Comparison of ENCODE assay signal across 10 cellular contexts in the genomic region with DNA sequence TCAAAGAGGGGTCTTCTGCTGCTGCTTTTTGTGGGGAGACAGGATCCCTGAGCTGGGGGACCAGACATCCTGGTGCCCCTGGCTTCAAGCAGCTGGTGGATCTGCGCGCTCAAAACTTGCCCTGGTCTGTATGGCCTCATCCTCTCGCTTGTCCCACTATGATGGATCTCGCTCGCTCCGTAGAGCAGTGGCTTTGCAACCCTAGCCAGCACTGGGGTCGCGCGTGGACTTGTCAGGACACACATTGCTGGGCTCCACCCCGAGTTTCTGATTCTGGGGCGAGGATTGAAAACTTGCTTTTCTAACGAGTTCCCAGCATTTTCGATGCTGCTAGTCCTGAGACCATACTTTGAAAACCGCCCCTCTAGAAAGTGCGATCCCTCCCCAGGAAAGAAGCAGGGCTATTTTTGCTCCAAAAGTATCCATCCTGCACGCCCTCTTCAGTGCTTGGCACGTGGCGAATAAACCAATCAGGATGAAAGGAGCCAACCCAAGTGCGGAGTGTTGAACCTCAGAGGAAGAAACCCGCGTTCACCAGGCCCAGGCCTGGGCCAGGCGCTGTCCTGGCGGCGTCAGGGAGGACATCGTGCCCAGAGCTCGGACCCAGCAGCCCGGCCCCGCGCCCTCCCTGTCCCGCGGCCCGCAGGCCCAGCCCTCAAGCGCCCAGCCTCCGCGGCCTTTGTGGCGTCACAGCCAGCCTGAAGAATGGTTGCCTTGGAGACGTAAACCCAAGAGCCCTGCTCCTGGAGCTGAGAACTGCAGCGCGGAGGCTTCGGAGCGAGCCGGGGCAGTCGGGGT. TPM values are rescaled to one million over a fixed set of nuclear protein-coding genes. Genes with fewer than 3 reads are reported as not detected.
A peak's percentile ranks its signal among the peaks of the same experiment; 100 is the strongest.
DNase-seq lines count a peak whose midpoint lies in the region; ATAC-seq, FAIRE-seq and TF ChIP-seq lines count a peak whose summit lies in the region.
"Had no signal": no experiment of that assay in that cellular context is flagged by ENCODE, and none has a peak within 500 bp of the region (broad histone marks: within the 10 kb centered on the region; RNA-seq: fewer than 3 reads in every experiment).

TSS of gene CFAP100 (plus strand) at position 731 of the 798 bp plus-strand sequence. CDS start 1,092 bp downstream, outside the sequence.

- peaks cover 9 to 37% (median 31%) of the 10 kb centered on the region in 4 experiments for H3K27me3 ChIP-seq in H1 (replicated peaks in 1 of 4; ENCODE audit: control insufficient read depth in 3 of 4, extremely low read depth in 1 of 4, insufficient read depth in 3 of 4, low read length in 3 of 4)
- H3K27me3 ChIP-seq in lung (ENCODE audit: control insufficient read depth, insufficient read depth), result no peaks in the 10 kb centered on the region
- H3K27me3 ChIP-seq in thoracic aorta (replicated peaks; ENCODE audit: insufficient read depth), result no peaks in the 10 kb centered on the region

- H3K9me3 ChIP-seq in H1 (ENCODE audit: insufficient read depth in 2 of 2, low read depth in 1 of 2, low read length in 1 of 2) (no peaks in the 10 kb centered on the region), lung (ENCODE audit: control insufficient read depth in 2 of 2, insufficient read depth in 1 of 2, low read length in 1 of 2) (no peaks in the 10 kb centered on the region), thoracic aorta (no peaks in the 10 kb centered on the region)

- peak within 1 kb of the TSS; percentile 5 to 58 (median 30); a peak in 6 of 8 replicates for H3K4me3 ChIP-seq in H1 (ENCODE audit: extremely low read depth in 1 of 4, insufficient read depth in 2 of 4, low read depth in 3 of 4, low read length in 4 of 4)
- no peak within 1 kb of the TSS for H3K4me3 ChIP-seq in lung
- peak within 1 kb of the TSS; percentile 69 for H3K4me3 ChIP-seq in thoracic aorta

- no peaks in the 10 kb centered on the region for H3K79me2 ChIP-seq in H1 (ENCODE audit: control insufficient read depth in 1 of 2, insufficient read depth in 2 of 2, low read length in 2 of 2)

- peak within 1 kb of the TSS; percentile 38 for H3K18ac ChIP-seq in H1 (ENCODE audit: extremely low read depth, low read length)

- H2BK120ac ChIP-seq in H1 (replicated peaks; ENCODE audit: low read depth, low read length), result peak within 1 kb of the TSS; percentile 47

- peak within 1 kb of the TSS; percentile 57; the same call in 1 of the 2 replicates for H2AFZ ChIP-seq in H1 (ENCODE audit: low read length)

- no peaks in the 10 kb centered on the region for H3K79me1 ChIP-seq in H1 (ENCODE audit: low read depth, low read length)

- H2BK5ac ChIP-seq in H1 (ENCODE audit: low read depth, low read length), result no peak within 1 kb of the TSS

- peak within 1 kb of the TSS; percentile 88; the same call in 1 of the 2 replicates for H4K8ac ChIP-seq in H1 (ENCODE audit: extremely low read depth, insufficient read depth, low read length)

- H4K20me1 ChIP-seq in H1 (replicated peaks in 1 of 2; ENCODE audit: control insufficient read depth in 1 of 2, insufficient read depth in 2 of 2, low read length in 2 of 2), result no peaks in the 10 kb centered on the region

- H2AK5ac ChIP-seq in H1 (ENCODE audit: low read depth, low read length), result 0 out of 2 replicates have a peak within 1 kb of the TSS, but pooled peaks have one; percentile 69

- peak; percentile 57 to 79 (median 60) for DNase-seq in NCI-H1417 (lab: John Stamatoyannopoulos, UW)
- DNase-seq in NCI-H1417 treated with DMSO at 0.1 percent for 48 hours (lab: John Stamatoyannopoulos, UW), result no peak
- peak; percentile 36 to 85 for DNase-seq in H1 (ENCODE audit: low read depth in 1 of 2, low spot score in 2 of 2)
- peak; percentile 50 for DNase-seq in lung (ENCODE audit: low spot score)
- no peak for DNase-seq in thoracic aorta (ENCODE audit: low spot score)
- no peak for DNase-seq in NOMO-1 treated with dmso at 0.1 percent for 144 hours (lab: John Stamatoyannopoulos, UW; ENCODE audit: unreplicated experiment)
- no peak for DNase-seq in NCI-H82 (lab: John Stamatoyannopoulos, UW)

- TF ChIP-seq CTCF in H1 (IDR thresholded peaks at IDR 0.05; ENCODE audit: control extremely low read depth in 1 of 3, insufficient read depth in 1 of 3, low read depth in 1 of 3, low read length in 3 of 3), result no peak
- no peak for TF ChIP-seq CTCF in lung (IDR thresholded peaks at IDR 0.05; ENCODE audit: control extremely low read depth, extremely low read depth)
- no peak for TF ChIP-seq CTCF in thoracic aorta (IDR thresholded peaks at IDR 0.05)

- 0 out of 2 replicates have a peak within 1 kb of the TSS, but pooled peaks have one; percentile 53 for H2BK15ac ChIP-seq in H1 (ENCODE audit: low read length)

- H3K56ac ChIP-seq in H1 (replicated peaks; ENCODE audit: insufficient read length, low read depth, low read length), result no peak within 1 kb of the TSS

- peaks cover 6% of the 10 kb centered on the region; the same call in 1 of the 2 replicates for H3K23me2 ChIP-seq in H1 (ENCODE audit: low read depth, low read length)

- no peak within 1 kb of the TSS for H4K5ac ChIP-seq in H1 (ENCODE audit: insufficient read length, low read depth, low read length)

- no peak for TF ChIP-seq POLR2A in H1 (IDR thresholded peaks at IDR 0.05; ENCODE audit: control extremely low read depth in 1 of 2, low read depth in 2 of 2, low read length in 2 of 2)

- CTCF ChIA-PET in H1 (lab: Charles Lee; ENCODE audit: partially characterized antibody), result interaction anchor here (1.0 to 3.1 kb wide), 8 partner anchors 15 to 261 kb away, joined by 3 to 11 read pairs (median 4); no protein-coding TSS in a partner anchor

- peak within 1 kb of the TSS; percentile 63 for H2BK12ac ChIP-seq in H1 (ENCODE audit: low read depth, low read length)

- H3K27ac ChIP-seq in H1 (ENCODE audit: low read depth, low read length) (no peak within 1 kb of the TSS), lung (ENCODE audit: low read depth in 1 of 2, low read length in 1 of 2) (peak within 1 kb of the TSS in 1 of 2 donors; percentile 11), thoracic aorta (no peak within 1 kb of the TSS)

- H2BK20ac ChIP-seq in H1 (ENCODE audit: low read length), result no peak within 1 kb of the TSS

- H3K4me1 ChIP-seq in H1 (replicated peaks in 1 of 4; ENCODE audit: control insufficient read depth in 3 of 4, insufficient read depth in 4 of 4, low read length in 3 of 4), result peaks cover 0 to 12% (median 4%) of the 10 kb centered on the region in 4 experiments; a peak in 4 of 7 replicates
- peaks cover 0 to 3% of the 10 kb centered on the region in 2 donors for H3K4me1 ChIP-seq in lung (ENCODE audit: control insufficient read depth in 2 of 2, insufficient read depth in 2 of 2, low read length in 2 of 2)
- peaks cover 0 to 11% of the 10 kb centered on the region in 2 donors for H3K4me1 ChIP-seq in thoracic aorta (ENCODE audit: control insufficient read depth in 1 of 2, low read depth in 2 of 2)

- H3K4ac ChIP-seq in H1 (replicated peaks; ENCODE audit: insufficient read length, low read depth, low read length), result peak within 1 kb of the TSS; percentile 21

- no peak within 1 kb of the TSS for H3K14ac ChIP-seq in H1 (ENCODE audit: insufficient read length)

- peak within 1 kb of the TSS; percentile 22 for H4K91ac ChIP-seq in H1 (replicated peaks; ENCODE audit: insufficient read length, low read length)

- no peak within 1 kb of the TSS for H3K9ac ChIP-seq in H1 (replicated peaks in 1 of 4; ENCODE audit: extremely low read depth in 1 of 4, low read depth in 3 of 4, low read length in 3 of 4)

- H3K4me2 ChIP-seq in H1 (ENCODE audit: insufficient read depth in 1 of 2, low read depth in 2 of 2, low read length in 2 of 2), result peak within 1 kb of the TSS; percentile 63 to 81

- ATAC-seq in lung (ENCODE audit: insufficient read depth, low FRiP score) (no peak), thoracic aorta (ENCODE audit: insufficient number of reproducible peaks, low FRiP score, low read depth) (no peak), GM18511 (IDR thresholded peaks at IDR 0.05; ENCODE audit: unreplicated experiment) (no peak)

- no peak within 1 kb of the TSS for H3K23ac ChIP-seq in H1 (ENCODE audit: insufficient read length)

- H3K36me3 ChIP-seq in H1 (ENCODE audit: control insufficient read depth in 2 of 4, insufficient read depth in 4 of 4, low read length in 3 of 4), result no peaks in the 10 kb centered on the region
- H3K36me3 ChIP-seq in lung (ENCODE audit: control insufficient read depth in 2 of 2, insufficient read depth in 2 of 2, low read length in 2 of 2), result no peaks in the 10 kb centered on the region
- H3K36me3 ChIP-seq in thoracic aorta, result no peaks in the 10 kb centered on the region

- 40% methylated on average over 37 of the region's 43 CpGs; no CpG with 5 or more reads in 1 of the 2 experiments for WGBS in H1 (ENCODE audit: extremely low coverage in 1 of 2, insufficient coverage in 1 of 2, insufficient read length in 1 of 2, insufficient replicate concordance in 2 of 2, low coverage in 1 of 2, low lambda C conversion rate in 2 of 2, missing lambda C conversion rate in 1 of 2), 2 experiments
- WGBS in lung, 2 donors, result 31 to 41% methylated on average over 35 to 43 of the region's 43 CpGs

- no peak for FAIRE-seq in H1 (lab: Jason Lieb, UNC)

- no peak for TF ChIP-seq RAD21 in H1 (IDR thresholded peaks at IDR 0.05 in 1 of 2, conservative IDR thresholded peaks at IDR 0.05 in 1 of 2; ENCODE audit: low read depth in 2 of 2, low read length in 2 of 2)

- POLR2A ChIA-PET in H1 (lab: Charles Lee; ENCODE audit: partially characterized antibody), result interaction anchor here (0.9 to 2.3 kb wide), 3 partner anchors 10 to 127 kb away, joined by 3 to 7 read pairs (median 3); no protein-coding TSS in a partner anchor

- TF ChIP-seq EP300 in H1 (IDR thresholded peaks at IDR 0.05; ENCODE audit: borderline replicate concordance in 1 of 2, low read depth in 2 of 2, low read length in 2 of 2), result no peak

TF ChIP-seq in H1, 55 proteins besides CTCF, POLR2A, EP300 and RAD21 (continues in another document):
- no peak for TF ChIP-seq TAF7 (optimal IDR thresholded peaks at IDR 0.05; ENCODE audit: borderline replicate concordance, low read depth, low read length)
- TF ChIP-seq SIN3A (conservative IDR thresholded peaks at IDR 0.05 in 1 of 2, IDR thresholded peaks at IDR 0.05 in 1 of 2; ENCODE audit: low read depth in 1 of 2, low read length in 2 of 2), result no peak; a peak in 1 of 4 replicates
- TF ChIP-seq GABPA (IDR thresholded peaks at IDR 0.05; ENCODE audit: borderline replicate concordance, insufficient read depth, low read length), result no peak
- no peak for TF ChIP-seq SRF (IDR thresholded peaks at IDR 0.05; ENCODE audit: low read depth, low read length)
- TF ChIP-seq SIRT6 (IDR thresholded peaks at IDR 0.05; ENCODE audit: low read length), result no peak
- no peak for TF ChIP-seq CEBPB (IDR thresholded peaks at IDR 0.05; ENCODE audit: low read depth, low read length)
- TF ChIP-seq SP2 (IDR thresholded peaks at IDR 0.05; ENCODE audit: low read length), result no peak

RNA-seq across cellular contexts. Expression of gene CFAP100, which starts in this region (rescaled TPM):
- total RNA-seq in H1 (2021; fragmentation: NEBNext Ultra II Directional; extraction: Animal tissue kit (Norgen Biotek cat#: 25700)), result not detected in 2 replicates
- polyA plus RNA-seq in H1 (2011; rRNA removed) (0.09 and 0.17 TPM in 2 replicates), lung (10 to 100 TPM in 1 of 2 donors, 1 to 10 TPM in 1; 7.7 to 12.5 TPM)
- 0.12 TPM for polyA plus RNA-seq in H1 (2011; cell fraction: cytosol; rRNA removed)
- 0.68 TPM for polyA plus RNA-seq in H1 (2011; cell fraction: nucleus; rRNA removed)
- polyA plus RNA-seq in H1 (2012, experiment 1 of 2), result not detected in 4 replicates
- polyA plus RNA-seq in H1 (2012, experiment 2 of 2), result not detected
- 0.22 TPM for polyA plus RNA-seq in H1 (2013, experiment 1 of 2)
- polyA plus RNA-seq in H1 (2013, experiment 2 of 2), result 0.37 TPM
- polyA minus RNA-seq in H1 (2011; rRNA and poly(A)+ RNA removed), result 0.69 TPM in 1 of 2 replicates, not detected in the other
- polyA minus RNA-seq in H1 (2011; cell fraction: cytosol; rRNA and poly(A)+ RNA removed), result not detected
- polyA minus RNA-seq in H1 (2011; cell fraction: nucleus; rRNA and poly(A)+ RNA removed), result not detected
- total RNA-seq in lung (10 to 100 TPM; 10.4 to 31.9 TPM), thoracic aorta (not detected)
- total RNA-seq: A172, subcutaneous adipose tissue had no signal

Comparison
In these comparisons a context has a peak if more than half of its experiments do, and no peak if none do; other contexts are left out.
1. DNase-seq: peak in NCI-H1417 (3 of 3) and lung (single experiment); none in NCI-H1417 treated with DMSO at 0.1 percent for 48 hours (single experiment), thoracic aorta (single experiment), NOMO-1 treated with dmso at 0.1 percent for 144 hours (single experiment) and NCI-H82 (single experiment).
2. Peak in DNase-seq, H3K4me3 ChIP-seq and H3K4me2 ChIP-seq in H1; RNA of the gene not detected or under 1 TPM.